In genomic region chr16:397736-398332, GRCh38 we compare ENCODE assay signal across 8 cellular contexts. TPM values are rescaled to one million over a fixed set of nuclear protein-coding genes. Genes with fewer than 3 reads are reported as not detected.
A peak's percentile ranks its signal among the peaks of the same experiment; 100 is the strongest.
DNase-seq lines count a peak whose midpoint lies in the region; ATAC-seq and TF ChIP-seq lines count a peak whose summit lies in the region.

No MANE protein-coding gene starts in this region.

- TF ChIP-seq POLR2A in tibial nerve (IDR thresholded peaks at IDR 0.05) = no peak

- peak overlapping the region; percentile 21 for H3K18ac ChIP-seq in mesendoderm (ENCODE audit: low read length)

- peak overlapping the region; percentile 43 for H3K27ac Mint-ChIP-seq in T-helper 17 cell

- 32 to 35% methylated on average over 29 of the region's 29 CpGs for WGBS in ectodermal cell, 2 experiments
- no CpG with 5 or more reads among the region's 29 CpGs for WGBS in mesendoderm (ENCODE audit: extremely low coverage, insufficient coverage, low lambda C conversion rate)
- 20 to 36% methylated on average over 18 to 23 of the region's 29 CpGs for WGBS in tibial nerve, 2 donors

- H3K4me3 ChIP-seq in ectodermal cell (ENCODE audit: insufficient read depth, low read depth, low read length) = peak overlapping the region; percentile 23
- H3K4me3 ChIP-seq in mesendoderm (ENCODE audit: low read length) = no peak overlapping the region
- H3K4me3 ChIP-seq in tibial nerve = peak overlapping the region; percentile 41 to 83 (median 52)

- peak overlapping the region; percentile 52 for H3K56ac ChIP-seq in mesendoderm (ENCODE audit: low read length)

- peak overlapping the region; percentile 10 for H3K4me2 ChIP-seq in mesendoderm (ENCODE audit: low read length)

- peaks cover 11% of the 10 kb centered on the region for H3K4me1 Mint-ChIP-seq in T-helper 17 cell

- H2BK15ac ChIP-seq in mesendoderm (replicated peaks; ENCODE audit: low read depth) = no peak overlapping the region

- H3K27me3 Mint-ChIP-seq in T-helper 17 cell = no peaks in the 10 kb centered on the region

- peaks cover 9% of the 10 kb centered on the region for H3K79me1 ChIP-seq in mesendoderm (ENCODE audit: low read length)

- peaks cover 2% of the 10 kb centered on the region for H3K79me2 ChIP-seq in mesendoderm (ENCODE audit: control insufficient read depth, insufficient read depth, low read length)

- TF ChIP-seq EP300 in tibial nerve (IDR thresholded peaks at IDR 0.05) = no peak

- no peak overlapping the region for H2AK5ac ChIP-seq in mesendoderm (ENCODE audit: low read length)

- no peak overlapping the region for H3K23ac ChIP-seq in mesendoderm (ENCODE audit: low read length)

- no peaks in the 10 kb centered on the region for H3K9me3 ChIP-seq in T-helper 17 cell (ENCODE audit: control insufficient read depth, low read length, poor library complexity, severe bottlenecking)
- H3K9me3 ChIP-seq in ectodermal cell (ENCODE audit: control insufficient read depth, low read length) = no peaks in the 10 kb centered on the region
- no peaks in the 10 kb centered on the region for H3K9me3 ChIP-seq in tibial nerve

- no peak overlapping the region for H4K5ac ChIP-seq in mesendoderm (ENCODE audit: low read length)

- H2BK5ac ChIP-seq in mesendoderm (ENCODE audit: low read length) = no peak overlapping the region

- peak overlapping the region; percentile 60 for H3K9ac ChIP-seq in mesendoderm (ENCODE audit: low read length)

- no peak overlapping the region for H2BK120ac ChIP-seq in mesendoderm (ENCODE audit: low read depth, low read length)

- H4K8ac ChIP-seq in mesendoderm (ENCODE audit: low read depth, low read length) = no peak overlapping the region

- peak overlapping the region; percentile 69 for H3K27ac ChIP-seq in ectodermal cell (ENCODE audit: insufficient read depth, low read depth, low read length, poor library complexity, severe bottlenecking)
- H3K27ac ChIP-seq in mesendoderm (ENCODE audit: low read depth, low read length) = peak overlapping the region; percentile 19
- H3K27ac ChIP-seq in tibial nerve = peak overlapping the region in 3 of 4 donors; percentile 79 to 92 (median 81)

- H3K27me3 ChIP-seq in ectodermal cell (ENCODE audit: control insufficient read depth, insufficient read depth, low read length, poor library complexity, severe bottlenecking) (no peaks in the 10 kb centered on the region), mesendoderm (ENCODE audit: insufficient read depth, low read length, poor library complexity) (no peaks in the 10 kb centered on the region), tibial nerve (no peaks in the 10 kb centered on the region)

- TF ChIP-seq CTCF in GM13977 (IDR thresholded peaks at IDR 0.05; ENCODE audit: extremely low read depth, insufficient read depth, missing control alignments) (no peak), tibial nerve (IDR thresholded peaks at IDR 0.05) (peak; percentile 35 to 83 (median 49))

- no peaks in the 10 kb centered on the region for H3K36me3 Mint-ChIP-seq in T-helper 17 cell (ENCODE audit: low read depth)

- ATAC-seq in T-helper 17 cell (no peak), HG03045 (IDR thresholded peaks at IDR 0.05; ENCODE audit: unreplicated experiment) (no peak)

- peak overlapping the region; percentile 99 for H3K4ac ChIP-seq in mesendoderm (ENCODE audit: low read depth, low read length)

- H3K36me3 ChIP-seq in ectodermal cell (ENCODE audit: control insufficient read depth, insufficient read depth, low read length) (peaks cover 5% of the 10 kb centered on the region), mesendoderm (ENCODE audit: control insufficient read depth, insufficient read depth, low read length) (peaks cover 7% of the 10 kb centered on the region), tibial nerve (no peaks in the 10 kb centered on the region)

- DNase-seq in AG08395 (ENCODE audit: low spot score) (peak; percentile 78), GM13977 (ENCODE audit: low spot score) (peak; percentile 60), T-helper 17 cell (peak in 1 of 3 donors; percentile 43), mesendoderm (peak; percentile 93), tibial nerve (ENCODE audit: low spot score in 2 of 2) (peak; percentile 56 to 63), NCI-H524 treated with DMSO at 0.1 percent for 48 hours (lab: John Stamatoyannopoulos, UW) (no peak)

- peaks cover 8% of the 10 kb centered on the region for H3K4me1 ChIP-seq in ectodermal cell (ENCODE audit: control insufficient read depth, insufficient read depth, low read length)
- no peaks in the 10 kb centered on the region for H3K4me1 ChIP-seq in mesendoderm (ENCODE audit: control insufficient read depth, low read depth, low read length)
- H3K4me1 ChIP-seq in tibial nerve = peaks cover 0 to 49% (median 14%) of the 10 kb centered on the region in 4 donors

- H3K4me3 Mint-ChIP-seq in T-helper 17 cell = peak overlapping the region; percentile 77

- in situ Hi-C loops in GM13977 (cut with MboI; ENCODE audit: low pct_unique_long_range_greater_than_20kb, low sequenced_read_pairs, unreplicated experiment) = no loop called here

RNA-seq across cellular contexts. Expression of gene NME4, which starts 0.8 kb away (rescaled TPM):
- total RNA-seq in T-helper 17 cell (10 to 100 TPM; 31.9 to 39.8 TPM), tibial nerve (10 to 100 TPM; 26.7 to 99.6 (median 47.8) TPM)
- polyA plus RNA-seq in ectodermal cell (2013, experiment 1 of 4) = 279 TPM
- 259 TPM for polyA plus RNA-seq in ectodermal cell (2013, experiment 2 of 4)
- 305 TPM for polyA plus RNA-seq in ectodermal cell (2013, experiment 3 of 4)
- polyA plus RNA-seq in ectodermal cell (2013, experiment 4 of 4) = 341 TPM
- 248 TPM for polyA plus RNA-seq in mesendoderm (2013, experiment 1 of 2)
- 246 TPM for polyA plus RNA-seq in mesendoderm (2013, experiment 2 of 2)

RNA-seq across cellular contexts. Expression of gene DECR2, which starts 3.9 kb away (rescaled TPM):
- total RNA-seq in T-helper 17 cell (1 to 10 TPM; 7.5 to 9.0 TPM), tibial nerve (10 to 100 TPM; 20.3 to 68.4 (median 33.6) TPM)
- polyA plus RNA-seq in ectodermal cell (2013, experiment 1 of 4) = 27.4 TPM
- 28.0 TPM for polyA plus RNA-seq in ectodermal cell (2013, experiment 2 of 4)
- polyA plus RNA-seq in ectodermal cell (2013, experiment 3 of 4) = 25.3 TPM
- 27.1 TPM for polyA plus RNA-seq in ectodermal cell (2013, experiment 4 of 4)
- 10.0 TPM for polyA plus RNA-seq in mesendoderm (2013, experiment 1 of 2)
- 9.9 TPM for polyA plus RNA-seq in mesendoderm (2013, experiment 2 of 2)

RNA-seq across cellular contexts. Expression of gene PGAP6, which starts 16.1 kb away (rescaled TPM):
- total RNA-seq in T-helper 17 cell (100 to 1,000 TPM in 1 of 2 donors, 10 to 100 TPM in 1; 39.7 to 106 TPM), tibial nerve (10 to 100 TPM; 22.7 to 69.3 (median 36.7) TPM)
- 46.1 TPM for polyA plus RNA-seq in ectodermal cell (2013, experiment 1 of 4)
- 43.0 TPM for polyA plus RNA-seq in ectodermal cell (2013, experiment 2 of 4)
- polyA plus RNA-seq in ectodermal cell (2013, experiment 3 of 4) = 35.2 TPM
- 37.4 TPM for polyA plus RNA-seq in ectodermal cell (2013, experiment 4 of 4)
- 41.6 TPM for polyA plus RNA-seq in mesendoderm (2013, experiment 1 of 2)
- 46.4 TPM for polyA plus RNA-seq in mesendoderm (2013, experiment 2 of 2)

RNA-seq across cellular contexts. Expression of gene MRPL28, which starts 27.5 kb away (rescaled TPM):
- total RNA-seq in T-helper 17 cell (10 to 100 TPM; 25.2 to 25.9 TPM), tibial nerve (10 to 100 TPM; 45.1 to 79.5 (median 65.3) TPM)
- 86.3 TPM for polyA plus RNA-seq in ectodermal cell (2013, experiment 1 of 4)
- polyA plus RNA-seq in ectodermal cell (2013, experiment 2 of 4) = 87.0 TPM
- polyA plus RNA-seq in ectodermal cell (2013, experiment 3 of 4) = 68.8 TPM
- 81.9 TPM for polyA plus RNA-seq in ectodermal cell (2013, experiment 4 of 4)
- polyA plus RNA-seq in mesendoderm (2013, experiment 1 of 2) = 85.5 TPM
- polyA plus RNA-seq in mesendoderm (2013, experiment 2 of 2) = 86.9 TPM

RNA-seq across cellular contexts. Expression of gene RAB11FIP3, which starts 27.6 kb away (rescaled TPM):
- total RNA-seq in T-helper 17 cell (10 to 100 TPM; 39.9 to 45.1 TPM), tibial nerve (100 to 1,000 TPM in 1 of 4 donors, 10 to 100 TPM in 3; 30.2 to 128 (median 54.6) TPM)
- 44.0 TPM for polyA plus RNA-seq in ectodermal cell (2013, experiment 1 of 4)
- polyA plus RNA-seq in ectodermal cell (2013, experiment 2 of 4) = 47.1 TPM
- polyA plus RNA-seq in ectodermal cell (2013, experiment 3 of 4) = 32.4 TPM
- 33.1 TPM for polyA plus RNA-seq in ectodermal cell (2013, experiment 4 of 4)
- 14.0 TPM for polyA plus RNA-seq in mesendoderm (2013, experiment 1 of 2)
- 14.5 TPM for polyA plus RNA-seq in mesendoderm (2013, experiment 2 of 2)

Comparison
In these comparisons a context has a peak if more than half of its experiments do, and no peak if none do; other contexts are left out.
1. H3K27ac ChIP-seq: peak in every context shown above with its lines; median percentile 81 in tibial nerve; 69 in ectodermal cell; 19 in mesendoderm.